8 cellular contexts compared by ENCODE assay signal in the genomic region with DNA sequence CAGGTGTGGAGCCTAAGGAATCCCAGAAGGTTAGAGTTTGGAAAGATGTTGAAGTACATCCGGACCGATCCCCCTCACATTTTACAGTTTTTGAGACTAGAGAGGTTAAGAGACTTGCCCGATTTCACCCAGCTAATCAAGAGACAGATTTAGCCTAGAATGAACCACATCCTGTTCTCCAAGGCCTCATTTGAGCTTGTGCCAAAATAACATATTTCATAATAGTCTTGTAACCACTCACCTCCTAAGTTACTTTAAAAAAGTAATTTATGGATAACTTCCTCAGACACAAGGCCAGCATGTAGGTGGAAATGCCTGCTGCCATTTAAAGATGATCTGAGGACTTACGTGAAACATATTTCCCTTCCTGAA. TPM values are rescaled to one million over a fixed set of nuclear protein-coding genes. Genes with fewer than 3 reads are reported as not detected.
A peak's percentile ranks its signal among the peaks of the same experiment; 100 is the strongest.
DNase-seq lines count a peak whose midpoint lies in the region; ATAC-seq and TF ChIP-seq lines count a peak whose summit lies in the region.

No MANE protein-coding gene starts in this region.

- H3K79me2 ChIP-seq in OCI-LY3 (ENCODE audit: low read length) (no peaks in the 10 kb centered on the region), neural progenitor cell (ENCODE audit: low read depth) (no peaks in the 10 kb centered on the region)

- ATAC-seq in effector memory CD8-positive, alpha-beta T cell (replicated peaks) = peak; percentile 76
- no peak for ATAC-seq in GM21360 (IDR thresholded peaks at IDR 0.05; ENCODE audit: unreplicated experiment)

- intact Hi-C loops in posterior vena cava (cut with DNase I) = no loop called here

- H3K9me3 Mint-ChIP-seq in effector memory CD8-positive, alpha-beta T cell = no peaks in the 10 kb centered on the region
- no peaks in the 10 kb centered on the region for H3K9me3 Mint-ChIP-seq in neural progenitor cell

- H3K9ac ChIP-seq in OCI-LY3 (ENCODE audit: low read length) (peak overlapping the region; percentile 49), skeletal muscle tissue (ENCODE audit: low read depth in 1 of 3, low read length in 3 of 3) (no peak overlapping the region), neural progenitor cell (no peak overlapping the region)

- H3K4me3 ChIP-seq in HFF-Myc (replicated peaks; ENCODE audit: low read depth, low read length) (no peak overlapping the region), OCI-LY3 (ENCODE audit: low read length) (peak overlapping the region; percentile 61), skeletal muscle tissue (ENCODE audit: low read length in 3 of 3) (no peak overlapping the region), neural progenitor cell (no peak overlapping the region)

- H3K4me2 ChIP-seq in OCI-LY3 (ENCODE audit: low read length) = peak overlapping the region; percentile 74
- H3K4me2 ChIP-seq in neural progenitor cell = no peak overlapping the region

- peak; percentile 85 for DNase-seq in EH (ENCODE audit: low read depth)
- peak; percentile 64 for DNase-seq in HFF-Myc (ENCODE audit: extremely low read depth, low read depth)
- DNase-seq in effector memory CD8-positive, alpha-beta T cell = peak; percentile 10 to 35 (median 17)
- no peak for DNase-seq in neural progenitor cell (ENCODE audit: low spot score)
- no peak for DNase-seq in posterior vena cava (ENCODE audit: low spot score)

- H3K4me1 Mint-ChIP-seq in effector memory CD8-positive, alpha-beta T cell (ENCODE audit: low read depth in 2 of 2) = peaks cover 28 to 38% of the 10 kb centered on the region in 2 donors
- peaks cover under 1% of the 10 kb centered on the region for H3K4me1 Mint-ChIP-seq in neural progenitor cell

- H4K20me1 ChIP-seq in OCI-LY3 (ENCODE audit: insufficient read depth, low read length) = no peaks in the 10 kb centered on the region
- H4K20me1 ChIP-seq in neural progenitor cell (ENCODE audit: low read depth) = no peaks in the 10 kb centered on the region

- H3K4me3 Mint-ChIP-seq in effector memory CD8-positive, alpha-beta T cell = peak overlapping the region; percentile 69 to 73
- H3K4me3 Mint-ChIP-seq in neural progenitor cell = no peak overlapping the region

- H3K27ac ChIP-seq in OCI-LY3 (ENCODE audit: low read length) = peak overlapping the region; percentile 47
- peak overlapping the region; percentile 45 for H3K27ac ChIP-seq in skeletal muscle tissue (ENCODE audit: low read depth, low read length)
- no peak overlapping the region for H3K27ac ChIP-seq in neural progenitor cell

- no peaks in the 10 kb centered on the region for H3K9me3 ChIP-seq in OCI-LY3 (ENCODE audit: insufficient read depth, low read length)
- no peaks in the 10 kb centered on the region for H3K9me3 ChIP-seq in skeletal muscle tissue (ENCODE audit: control insufficient read depth in 3 of 3, low read length in 3 of 3)
- no peaks in the 10 kb centered on the region for H3K9me3 ChIP-seq in neural progenitor cell (ENCODE audit: low read depth)

- H3K4me1 ChIP-seq in OCI-LY3 (ENCODE audit: low read length) = peaks cover 44% of the 10 kb centered on the region
- H3K4me1 ChIP-seq in skeletal muscle tissue (ENCODE audit: control insufficient read depth in 3 of 3, insufficient read depth in 3 of 3, low read length in 3 of 3) = peaks cover 0 to 17% (median 13%) of the 10 kb centered on the region in 3 donors
- no peaks in the 10 kb centered on the region for H3K4me1 ChIP-seq in neural progenitor cell

- H3K27ac Mint-ChIP-seq in effector memory CD8-positive, alpha-beta T cell = peak overlapping the region; percentile 89
- no peak overlapping the region for H3K27ac Mint-ChIP-seq in neural progenitor cell

- TF ChIP-seq CTCF in HFF-Myc (IDR thresholded peaks at IDR 0.05; ENCODE audit: low read depth, low read length, missing control alignments) (no peak), OCI-LY3 (IDR thresholded peaks at IDR 0.05; ENCODE audit: low read depth, low read length) (no peak), neural progenitor cell (IDR thresholded peaks at IDR 0.05) (no peak)

- H2AFZ ChIP-seq in OCI-LY3 (ENCODE audit: low read depth, low read length) (peak overlapping the region; percentile 93), neural progenitor cell (replicated peaks) (no peak overlapping the region)

- no peaks in the 10 kb centered on the region for H3K36me3 Mint-ChIP-seq in effector memory CD8-positive, alpha-beta T cell (ENCODE audit: insufficient read depth)
- H3K36me3 Mint-ChIP-seq in neural progenitor cell = no peaks in the 10 kb centered on the region

- H3K36me3 ChIP-seq in OCI-LY3 (replicated peaks; ENCODE audit: low read depth, low read length) (no peaks in the 10 kb centered on the region), skeletal muscle tissue (ENCODE audit: control insufficient read depth in 3 of 3, insufficient read depth in 3 of 3, low read length in 3 of 3) (no peaks in the 10 kb centered on the region), neural progenitor cell (no peaks in the 10 kb centered on the region)

- no peaks in the 10 kb centered on the region for H3F3A ChIP-seq in neural progenitor cell (ENCODE audit: low read depth)

- H3K27me3 ChIP-seq in OCI-LY3 (ENCODE audit: low read depth, low read length) = no peaks in the 10 kb centered on the region
- no peaks in the 10 kb centered on the region for H3K27me3 ChIP-seq in skeletal muscle tissue (ENCODE audit: control insufficient read depth in 3 of 3, insufficient read depth in 3 of 3, low read length in 3 of 3)
- no peaks in the 10 kb centered on the region for H3K27me3 ChIP-seq in neural progenitor cell

- H3K27me3 Mint-ChIP-seq in effector memory CD8-positive, alpha-beta T cell = no peaks in the 10 kb centered on the region
- no peaks in the 10 kb centered on the region for H3K27me3 Mint-ChIP-seq in neural progenitor cell (ENCODE audit: insufficient read depth, low read depth)

RNA-seq across cellular contexts. Expression of a gene that starts 39.8 kb away (rescaled TPM):
- total RNA-seq in skeletal muscle tissue = 12.5 TPM
- 3.1 and 3.9 TPM in 2 replicates for total RNA-seq in neural progenitor cell (ENCODE audit: low replicate concordance)
- total RNA-seq in posterior vena cava = 10 to 100 TPM; 13.7 to 18.7 TPM

Comparison
In these comparisons a context has a peak if more than half of its experiments do, and no peak if none do; other contexts are left out.
1. DNase-seq: peak in EH (single experiment), HFF-Myc (single experiment) and effector memory CD8-positive, alpha-beta T cell (3 of 3); none in neural progenitor cell (single experiment) and posterior vena cava (single experiment).